In the genomic region with DNA sequence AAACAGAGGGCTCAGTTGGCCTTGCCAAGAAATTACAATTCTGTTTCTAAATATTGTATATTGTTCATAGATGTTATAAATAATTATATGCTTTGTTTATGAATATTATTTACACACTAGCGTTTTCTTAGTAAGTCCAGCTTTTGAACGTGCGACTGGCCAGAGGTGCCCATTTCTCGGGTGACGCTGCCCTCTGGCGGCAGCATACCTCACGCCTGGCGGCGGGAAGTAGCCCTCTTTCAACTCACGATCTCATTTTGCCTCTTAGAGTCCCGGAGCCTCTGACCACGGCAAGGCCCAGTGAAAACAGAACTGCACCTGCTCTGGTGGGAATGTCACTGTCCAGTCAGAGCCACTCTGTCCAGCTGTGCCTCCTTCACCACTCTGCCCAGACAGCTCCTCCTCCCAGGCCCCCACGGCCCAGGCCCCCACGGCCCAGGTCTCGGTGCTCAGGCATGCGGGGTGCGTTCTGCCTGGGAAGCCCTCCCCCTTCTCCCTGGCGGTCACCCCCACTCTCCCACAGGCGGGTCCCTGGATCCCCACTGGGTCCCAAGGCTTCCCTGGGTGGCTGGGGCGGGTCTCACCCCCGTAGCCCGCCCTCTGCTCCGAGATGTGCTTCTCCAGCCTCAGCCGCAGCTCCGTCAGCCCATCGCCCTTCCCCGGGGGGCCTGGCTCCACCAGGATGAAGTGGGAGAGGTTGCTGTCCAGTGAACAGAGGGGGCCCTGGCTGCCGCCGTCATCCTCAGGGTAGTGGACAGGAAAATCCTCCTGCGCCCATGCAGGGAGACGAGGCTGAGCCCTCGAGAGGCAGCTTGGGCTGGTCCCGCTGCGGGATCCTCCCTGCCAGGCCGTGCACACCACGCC, we compare ENCODE assay signal across 1 cellular context.
TF ChIP-seq lines count a peak whose summit lies in the region.

No MANE protein-coding gene starts in this region.

TF ChIP-seq in K562, 482 proteins besides CTCF, POLR2A, EP300 and RAD21 (continued from another document):
- TF ChIP-seq, protein P1, sequence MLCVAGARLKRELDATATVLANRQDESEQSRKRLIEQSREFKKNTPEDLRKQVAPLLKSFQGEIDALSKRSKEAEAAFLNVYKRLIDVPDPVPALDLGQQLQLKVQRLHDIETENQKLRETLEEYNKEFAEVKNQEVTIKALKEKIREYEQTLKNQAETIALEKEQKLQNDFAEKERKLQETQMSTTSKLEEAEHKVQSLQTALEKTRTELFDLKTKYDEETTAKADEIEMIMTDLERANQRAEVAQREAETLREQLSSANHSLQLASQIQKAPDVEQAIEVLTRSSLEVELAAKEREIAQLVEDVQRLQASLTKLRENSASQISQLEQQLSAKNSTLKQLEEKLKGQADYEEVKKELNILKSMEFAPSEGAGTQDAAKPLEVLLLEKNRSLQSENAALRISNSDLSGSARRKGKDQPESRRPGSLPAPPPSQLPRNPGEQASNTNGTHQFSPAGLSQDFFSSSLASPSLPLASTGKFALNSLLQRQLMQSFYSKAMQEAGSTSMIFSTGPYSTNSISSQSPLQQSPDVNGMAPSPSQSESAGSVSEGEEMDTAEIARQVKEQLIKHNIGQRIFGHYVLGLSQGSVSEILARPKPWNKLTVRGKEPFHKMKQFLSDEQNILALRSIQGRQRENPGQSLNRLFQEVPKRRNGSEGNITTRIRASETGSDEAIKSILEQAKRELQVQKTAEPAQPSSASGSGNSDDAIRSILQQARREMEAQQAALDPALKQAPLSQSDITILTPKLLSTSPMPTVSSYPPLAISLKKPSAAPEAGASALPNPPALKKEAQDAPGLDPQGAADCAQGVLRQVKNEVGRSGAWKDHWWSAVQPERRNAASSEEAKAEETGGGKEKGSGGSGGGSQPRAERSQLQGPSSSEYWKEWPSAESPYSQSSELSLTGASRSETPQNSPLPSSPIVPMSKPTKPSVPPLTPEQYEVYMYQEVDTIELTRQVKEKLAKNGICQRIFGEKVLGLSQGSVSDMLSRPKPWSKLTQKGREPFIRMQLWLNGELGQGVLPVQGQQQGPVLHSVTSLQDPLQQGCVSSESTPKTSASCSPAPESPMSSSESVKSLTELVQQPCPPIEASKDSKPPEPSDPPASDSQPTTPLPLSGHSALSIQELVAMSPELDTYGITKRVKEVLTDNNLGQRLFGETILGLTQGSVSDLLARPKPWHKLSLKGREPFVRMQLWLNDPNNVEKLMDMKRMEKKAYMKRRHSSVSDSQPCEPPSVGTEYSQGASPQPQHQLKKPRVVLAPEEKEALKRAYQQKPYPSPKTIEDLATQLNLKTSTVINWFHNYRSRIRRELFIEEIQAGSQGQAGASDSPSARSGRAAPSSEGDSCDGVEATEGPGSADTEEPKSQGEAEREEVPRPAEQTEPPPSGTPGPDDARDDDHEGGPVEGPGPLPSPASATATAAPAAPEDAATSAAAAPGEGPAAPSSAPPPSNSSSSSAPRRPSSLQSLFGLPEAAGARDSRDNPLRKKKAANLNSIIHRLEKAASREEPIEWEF (CRISPR knock-in tag; IDR thresholded peaks at IDR 0.05): no peak
- TF ChIP-seq MIER1 (IDR thresholded peaks at IDR 0.05; ENCODE audit: low read depth) (no peak), KLF1 (tag; IDR thresholded peaks at IDR 0.05) (no peak), CC2D1A (IDR thresholded peaks at IDR 0.05) (peak; percentile 71; the same call in 1 of the 2 replicates), CSDE1 (IDR thresholded peaks at IDR 0.05) (no peak), ARNT (IDR thresholded peaks at IDR 0.05) (no peak), ZNF121 (CRISPR knock-in tag; conservative IDR thresholded peaks at IDR 0.05) (no peak), EHMT2 (IDR thresholded peaks at IDR 0.05) (no peak), RBBP5 (IDR thresholded peaks at IDR 0.05; ENCODE audit: borderline replicate concordance, insufficient read depth, low read length, poor library complexity, severe bottlenecking) (no peak), ARID3B (CRISPR knock-in tag; IDR thresholded peaks at IDR 0.05; ENCODE audit: borderline replicate concordance) (no peak), ZSCAN29 (IDR thresholded peaks at IDR 0.05) (no peak)
